In the genomic region with DNA sequence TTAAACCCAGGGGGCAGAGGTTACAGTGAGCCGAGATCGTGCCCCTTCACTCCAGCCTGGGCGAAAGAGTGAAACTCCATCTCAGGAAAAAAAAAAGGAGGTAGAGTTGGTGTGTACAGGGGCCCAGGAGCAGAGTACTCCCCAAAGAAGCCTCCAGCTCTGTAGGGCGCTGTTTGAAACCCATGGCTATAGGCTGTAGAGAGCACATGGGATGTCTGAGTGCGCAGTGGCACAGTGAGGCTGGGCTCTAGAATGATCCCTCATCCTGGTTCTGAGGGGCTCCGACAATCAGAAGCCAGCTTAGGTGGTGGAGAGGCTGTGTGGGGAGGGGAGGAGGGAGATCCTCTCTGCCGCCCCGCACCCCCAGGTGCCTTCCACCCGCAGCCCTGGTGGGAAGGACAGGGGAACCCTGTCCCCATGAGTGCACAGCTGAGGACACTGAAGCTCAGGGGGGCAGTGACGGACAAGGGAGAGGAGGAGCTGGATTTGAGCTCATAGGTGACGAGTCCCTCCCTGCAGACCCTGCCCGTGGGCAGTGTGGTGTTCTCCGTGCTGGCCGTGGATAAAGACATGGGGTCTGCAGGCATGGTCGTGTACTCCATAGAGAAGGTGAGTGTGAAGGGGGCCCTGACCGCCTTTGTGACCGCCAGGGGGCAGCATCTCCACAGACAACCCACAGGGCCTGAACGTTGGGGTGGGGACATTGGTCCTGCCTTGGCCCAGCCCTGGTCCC, we compare ENCODE assay signal across 9 cellular contexts. TPM values are rescaled to one million over a fixed set of nuclear protein-coding genes. Genes with fewer than 3 reads are reported as not detected.
DNase-seq lines count a peak whose midpoint lies in the region; ATAC-seq lines count a peak whose summit lies in the region.
"Had no signal": no experiment of that assay in that cellular context is flagged by ENCODE, and none has a peak within 500 bp of the region (broad histone marks: within the 10 kb centered on the region; RNA-seq: fewer than 3 reads in every experiment).

No MANE protein-coding gene starts in this region.

- H3K4me1 Mint-ChIP-seq in naive thymus-derived CD4-positive, alpha-beta T cell: peaks cover 0 to 11% (median 6%) of the 10 kb centered on the region in 7 donors

- H3K27ac ChIP-seq in naive thymus-derived CD4-positive, alpha-beta T cell (ENCODE audit: low read depth, low read length): no peak overlapping the region

- intact Hi-C loops in naive thymus-derived CD4-positive, alpha-beta T cell (cut with micrococcal nuclease): loop anchor here (1.0 to 5.0 kb wide), 10 partner anchors 24 to 384 kb away; partner anchors contain the start of genes CLTB (in 2 of the 2) and TSPAN17 (in 1 of the 2)

- CTCF ChIA-PET in naive thymus-derived CD4-positive, alpha-beta T cell (lab: Charles Lee): interaction anchor here (0.6 to 2.8 kb wide), 18 partner anchors 11 to 742 kb away, joined by 3 to 10 read pairs (median 3); partner anchors contain the start of gene CLTB

- H3K9me3 ChIP-seq in naive thymus-derived CD4-positive, alpha-beta T cell (ENCODE audit: control insufficient read depth in 2 of 3, low read length in 3 of 3): no peaks in the 10 kb centered on the region

- DNase-seq in COR-L47 (lab: John Stamatoyannopoulos, UW): peak; percentile 60
- peak; percentile 51 for DNase-seq in NCI-H345 treated with DMSO at 0.1 percent for 48 hours (lab: John Stamatoyannopoulos, UW; ENCODE audit: unreplicated experiment)
- peak; percentile 51 for DNase-seq in activated CD8-positive, alpha-beta memory T cell treated with anti-CD3 and anti-CD28 coated beads, Interleukin-2, amount 50 U/mL, for 1 hour (ENCODE audit: extremely low read depth)
- DNase-seq in epidermal melanocyte (ENCODE audit: insufficient read length, low spot score): peak; percentile 82
- peak; percentile 48 to 80 (median 67) for DNase-seq in naive thymus-derived CD4-positive, alpha-beta T cell
- DNase-seq in stimulated activated CD8-positive, alpha-beta memory T cell treated with anti-CD3 and anti-CD28 coated beads, Interleukin-7, amount 100 ng/mL, for 48 hours (ENCODE audit: extremely low read depth in 1 of 2, low read depth in 1 of 2): peak; percentile 46 to 64

- H3K4me1 ChIP-seq in naive thymus-derived CD4-positive, alpha-beta T cell (ENCODE audit: control insufficient read depth in 2 of 2, insufficient read depth in 2 of 2, low read length in 2 of 2): no peaks in the 10 kb centered on the region

- no peaks in the 10 kb centered on the region for H3K36me3 Mint-ChIP-seq in naive thymus-derived CD4-positive, alpha-beta T cell

- POLR2A ChIA-PET in naive thymus-derived CD4-positive, alpha-beta T cell (lab: Charles Lee): interaction anchor here (0.6 to 1.5 kb wide), 4 partner anchors 30 to 92 kb away, joined by 3 to 5 read pairs (median 4); partner anchors contain the start of gene RNF44

- no peak overlapping the region for H3K4me3 Mint-ChIP-seq in naive thymus-derived CD4-positive, alpha-beta T cell

- no peaks in the 10 kb centered on the region for H3K36me3 ChIP-seq in naive thymus-derived CD4-positive, alpha-beta T cell (ENCODE audit: control insufficient read depth in 2 of 3, insufficient read depth in 3 of 3, low read length in 3 of 3)

- peaks cover 0 to 4% (median 0%) of the 10 kb centered on the region in 5 donors for H3K27me3 Mint-ChIP-seq in naive thymus-derived CD4-positive, alpha-beta T cell

- ATAC-seq in GM21528 (IDR thresholded peaks at IDR 0.05; ENCODE audit: low FRiP score, unreplicated experiment) (peak; percentile 61), HG03442 (IDR thresholded peaks at IDR 0.05; ENCODE audit: unreplicated experiment) (no peak)
- ATAC-seq in naive thymus-derived CD4-positive, alpha-beta T cell: peak; percentile 88

- H3K27ac Mint-ChIP-seq in naive thymus-derived CD4-positive, alpha-beta T cell: peak overlapping the region in 1 of 9 donors; percentile 46

- no peaks in the 10 kb centered on the region for H3K9me3 Mint-ChIP-seq in naive thymus-derived CD4-positive, alpha-beta T cell

- H3K4me3 ChIP-seq in naive thymus-derived CD4-positive, alpha-beta T cell (ENCODE audit: low read length): no peak overlapping the region

- no peaks in the 10 kb centered on the region for H3K27me3 ChIP-seq in naive thymus-derived CD4-positive, alpha-beta T cell (ENCODE audit: control insufficient read depth in 2 of 2, insufficient read depth in 2 of 2, low read length in 2 of 2)

RNA-seq across cellular contexts. Expression of gene CDHR2, which starts 24.6 kb away (rescaled TPM):
- 1 to 10 TPM; 1.0 to 3.3 (median 2.5) TPM for total RNA-seq in naive thymus-derived CD4-positive, alpha-beta T cell
- polyA plus RNA-seq in naive thymus-derived CD4-positive, alpha-beta T cell: not detected

RNA-seq across cellular contexts. Expression of gene GPRIN1, which starts 36.2 kb away (rescaled TPM):
- 1 to 10 TPM in 1 of 5 experiments, under 1 TPM in 3, not detected in 1; 0.08 to 2.3 (median 0.32) TPM for total RNA-seq in naive thymus-derived CD4-positive, alpha-beta T cell
- polyA plus RNA-seq in naive thymus-derived CD4-positive, alpha-beta T cell: not detected

RNA-seq across cellular contexts. Expression of gene RNF44, which starts 36.5 kb away (rescaled TPM):
- 100 to 1,000 TPM; 145 to 305 (median 280) TPM for total RNA-seq in naive thymus-derived CD4-positive, alpha-beta T cell
- polyA plus RNA-seq in naive thymus-derived CD4-positive, alpha-beta T cell: 1 to 10 TPM; 3.3 to 5.0 TPM

RNA-seq across cellular contexts. Expression of gene SNCB, which starts 56.6 kb away (rescaled TPM):
- not detected for total RNA-seq in naive thymus-derived CD4-positive, alpha-beta T cell
- not detected for polyA plus RNA-seq in naive thymus-derived CD4-positive, alpha-beta T cell
- total RNA-seq: T-helper 2 cell treated with Interferon-gamma antibody and Interleukin-4, amounts not matched to agents 100 ng/mL and 5 ng/mL, for 36 hours had no signal

RNA-seq across cellular contexts. Expression of gene EIF4E1B, which starts 56.7 kb away (rescaled TPM):
- not detected for total RNA-seq in naive thymus-derived CD4-positive, alpha-beta T cell
- polyA plus RNA-seq in naive thymus-derived CD4-positive, alpha-beta T cell: not detected
- total RNA-seq: T-helper 2 cell treated with Interferon-gamma antibody and Interleukin-4, amounts not matched to agents 100 ng/mL and 5 ng/mL, for 36 hours had no signal
